In the genomic region with DNA sequence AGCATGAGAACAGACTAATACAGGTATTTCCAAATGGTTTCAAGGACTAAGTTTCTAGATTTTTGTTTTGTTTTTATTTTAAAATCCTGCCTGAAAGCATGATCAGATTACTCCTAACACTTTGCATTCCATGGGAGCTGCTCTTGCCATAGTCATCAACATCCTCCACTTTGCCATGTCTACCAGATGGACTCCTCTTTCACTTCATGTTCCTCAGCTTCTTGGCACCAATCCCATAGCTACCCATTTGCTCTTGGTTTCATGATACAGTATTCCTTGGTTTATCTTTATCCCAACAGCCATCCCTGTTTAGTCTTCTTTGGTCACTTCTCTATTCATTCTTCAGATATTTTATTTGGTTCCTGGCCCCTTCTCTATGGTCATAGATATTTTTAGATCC, we compare ENCODE assay signal across 23 cellular contexts.
DNase-seq lines count a peak whose midpoint lies in the region; ATAC-seq and TF ChIP-seq lines count a peak whose summit lies in the region.
"Had no signal": no experiment of that assay in that cellular context is flagged by ENCODE, and none has a peak within 500 bp of the region (broad histone marks: within the 10 kb centered on the region; RNA-seq: fewer than 3 reads in every experiment).

No MANE protein-coding gene starts in this region.

- H3K27ac ChIP-seq in RWPE2 (ENCODE audit: poor library complexity, severe bottlenecking) (peak overlapping the region; percentile 56), H9 (ENCODE audit: insufficient read length, low read depth, low read length) (no peak overlapping the region)
- H3K27ac ChIP-seq: gastroesophageal sphincter, ovary had no signal

- intact Hi-C loops in left colon (cut with DNase I, micrococcal nuclease): no loop called here

- H3K23ac ChIP-seq in H9 (ENCODE audit: insufficient read length, low read depth, low read length): no peak overlapping the region

- no peak overlapping the region for H2BK120ac ChIP-seq in H9 (ENCODE audit: low read depth, low read length, poor library complexity, severe bottlenecking)

- no peak for ATAC-seq in activated T-cell treated with anti-CD3 and anti-CD28 coated beads, Interleukin-2, amount 50 U/mL, for 4 hours
- ATAC-seq in RWPE2 (ENCODE audit: low read depth) (no peak), left colon (no peak)
- ATAC-seq in stimulated activated naive B cell treated with anti-CD40 and anti-IgM and Interleukin-4, amounts not matched to agents 10 μg/mL and 1 μg/mL and 100 μg/mL, for 72 hours (replicated peaks): no peak
- ATAC-seq: gastroesophageal sphincter; HCT116; Panc1; stimulated activated naive CD8-positive, alpha-beta T cell treated with anti-CD3 and anti-CD28 coated beads, Interleukin-15, Interleukin-2, amounts not matched to agents 100 U/mL and 50 U/mL, for 24 hours; T-cell had no signal

- peaks cover 95% of the 10 kb centered on the region for H3K36me3 Mint-ChIP-seq in activated T-cell treated with anti-CD3 and anti-CD28 coated beads, Interleukin-2, amount 50 U/mL, for 24 hours (ENCODE audit: low read depth)
- H3K36me3 Mint-ChIP-seq in activated T-cell treated with anti-CD3 and anti-CD28 coated beads, Interleukin-2, amount 50 U/mL, for 4 hours (ENCODE audit: insufficient read depth): peaks cover 78% of the 10 kb centered on the region
- peaks cover 62 to 71% of the 10 kb centered on the region in 2 donors for H3K36me3 Mint-ChIP-seq in stimulated activated naive B cell treated with anti-CD40 and anti-IgM and Interleukin-4, amounts not matched to agents 10 μg/mL and 1 μg/mL and 100 μg/mL, for 72 hours
- no peaks in the 10 kb centered on the region for H3K36me3 Mint-ChIP-seq in H9 (ENCODE audit: insufficient read depth in 1 of 3, low read depth in 3 of 3)
- H3K36me3 Mint-ChIP-seq: brain had no signal

- TF ChIP-seq CTCF in RWPE2 (IDR thresholded peaks at IDR 0.05; ENCODE audit: poor library complexity, severe bottlenecking) (no peak), H9 (conservative IDR thresholded peaks at IDR 0.05) (no peak)

- no peak overlapping the region for H3K4me3 ChIP-seq in RWPE2 (ENCODE audit: severe bottlenecking)
- H3K4me3 ChIP-seq: gastroesophageal sphincter, ovary had no signal

- no peak overlapping the region for H4K8ac ChIP-seq in H9 (replicated peaks; ENCODE audit: insufficient read length, low read depth, low read length)

- H2BK15ac ChIP-seq in H9 (ENCODE audit: low read depth, low read length): no peak overlapping the region

- peak overlapping the region; percentile 85 for H3K27ac Mint-ChIP-seq in activated T-cell treated with anti-CD3 and anti-CD28 coated beads, Interleukin-2, amount 50 U/mL, for 24 hours
- peak overlapping the region; percentile 67 for H3K27ac Mint-ChIP-seq in stimulated activated naive B cell treated with anti-CD40 and anti-IgM and Interleukin-4, amounts not matched to agents 10 μg/mL and 1 μg/mL and 100 μg/mL, for 72 hours
- no peak overlapping the region for H3K27ac Mint-ChIP-seq in H9

- H3K4me2 ChIP-seq in H9 (ENCODE audit: insufficient read depth, insufficient read length, low read length): no peak overlapping the region

- no peak overlapping the region for H3T11ph ChIP-seq in H9 (ENCODE audit: low read length)

- peaks cover 27% of the 10 kb centered on the region for H3K4me1 Mint-ChIP-seq in activated T-cell treated with anti-CD3 and anti-CD28 coated beads, Interleukin-2, amount 50 U/mL, for 24 hours (ENCODE audit: low read depth)
- peaks cover 10% of the 10 kb centered on the region for H3K4me1 Mint-ChIP-seq in activated T-cell treated with anti-CD3 and anti-CD28 coated beads, Interleukin-2, amount 50 U/mL, for 4 hours (ENCODE audit: low read depth)
- peaks cover 4 to 16% of the 10 kb centered on the region in 2 donors for H3K4me1 Mint-ChIP-seq in stimulated activated naive B cell treated with anti-CD40 and anti-IgM and Interleukin-4, amounts not matched to agents 10 μg/mL and 1 μg/mL and 100 μg/mL, for 72 hours
- no peaks in the 10 kb centered on the region for H3K4me1 Mint-ChIP-seq in H9

- no peaks in the 10 kb centered on the region for H3K27me3 ChIP-seq in RWPE2 (ENCODE audit: insufficient read depth, poor library complexity, severe bottlenecking)
- H3K27me3 ChIP-seq in H9 (ENCODE audit: insufficient read depth, low read length): no peaks in the 10 kb centered on the region
- H3K27me3 ChIP-seq: gastroesophageal sphincter, ovary had no signal

- DNase-seq in activated T-cell treated with anti-CD3 and anti-CD28 coated beads, Interleukin-2, amount 50 U/mL, for 24 hours: no peak
- no peak for DNase-seq in activated T-cell treated with anti-CD3 and anti-CD28 coated beads, Interleukin-2, amount 50 U/mL, for 4 hours
- DNase-seq in RWPE2 (ENCODE audit: low spot score) (no peak), fibroblast of gingiva (ENCODE audit: low read depth) (peak; percentile 49), H9 (no peak), SHP77 treated with DMSO at 0.1 percent for 48 hours (lab: John Stamatoyannopoulos, UW) (no peak), left colon (no peak)
- DNase-seq in stimulated activated naive B cell treated with anti-CD40 and anti-IgM and Interleukin-4, amounts not matched to agents 10 μg/mL and 1 μg/mL and 100 μg/mL, for 72 hours: no peak
- DNase-seq: ACHN; effector CD4-positive, alpha-beta T cell; immature natural killer cell; KG1; mesendoderm; NCI-H146; NCI-H526 treated with DMSO at 0.1 percent for 48 hours; ovary; small intestine; stimulated activated naive CD8-positive, alpha-beta T cell treated with anti-CD3 and anti-CD28 coated beads, Interleukin-15, Interleukin-2, amounts not matched to agents 100 U/mL and 50 U/mL, for 24 hours; T-cell had no signal

- H2BK12ac ChIP-seq in H9 (ENCODE audit: insufficient read length, low read depth, low read length): no peak overlapping the region

- H3K36me3 ChIP-seq in RWPE2 (ENCODE audit: low read depth): no peaks in the 10 kb centered on the region
- H3K36me3 ChIP-seq: gastroesophageal sphincter, ovary had no signal

- no peak overlapping the region for H2BK20ac ChIP-seq in H9 (ENCODE audit: low read depth, low read length, poor library complexity, severe bottlenecking)

- H3K9ac ChIP-seq in H9 (ENCODE audit: extremely low read depth, insufficient read length, low read length): no peak overlapping the region

- no peak overlapping the region for H3K56ac ChIP-seq in H9 (ENCODE audit: insufficient read length, low read depth, low read length)

- no peak overlapping the region for H4K91ac ChIP-seq in H9 (ENCODE audit: insufficient read length, low read depth, low read length)

- H4K20me1 ChIP-seq in H9 (ENCODE audit: control insufficient read depth, insufficient read depth, insufficient read length): no peaks in the 10 kb centered on the region

- no peaks in the 10 kb centered on the region for H3K9me3 ChIP-seq in RWPE2 (ENCODE audit: severe bottlenecking)
- no peaks in the 10 kb centered on the region for H3K9me3 ChIP-seq in H9 (ENCODE audit: control insufficient read depth, low read depth, low read length)
- H3K9me3 ChIP-seq: gastroesophageal sphincter, ovary had no signal

- H4K5ac ChIP-seq in H9 (ENCODE audit: insufficient read length, low read depth, low read length): no peak overlapping the region

- H3K18ac ChIP-seq in H9 (ENCODE audit: insufficient read length, low read depth, low read length): no peak overlapping the region

- no peak overlapping the region for H2AFZ ChIP-seq in H9 (ENCODE audit: low read length)

- no peaks in the 10 kb centered on the region for H3K79me2 ChIP-seq in H9 (ENCODE audit: insufficient read depth, low read length)

- H3K4me1 ChIP-seq in RWPE2 (ENCODE audit: insufficient read depth, poor library complexity, severe bottlenecking) (peaks cover 14% of the 10 kb centered on the region), H9 (ENCODE audit: insufficient read depth, low read length) (no peaks in the 10 kb centered on the region)
- H3K4me1 ChIP-seq: gastroesophageal sphincter had no signal

- H3K4ac ChIP-seq in H9 (ENCODE audit: low read depth, low read length): no peak overlapping the region

- H3K79me1 ChIP-seq in H9 (ENCODE audit: insufficient read depth, low read depth, low read length, poor library complexity, severe bottlenecking): no peaks in the 10 kb centered on the region

- no peak overlapping the region for H3K4me3 Mint-ChIP-seq in activated T-cell treated with anti-CD3 and anti-CD28 coated beads, Interleukin-2, amount 50 U/mL, for 24 hours
- H3K4me3 Mint-ChIP-seq in activated T-cell treated with anti-CD3 and anti-CD28 coated beads, Interleukin-2, amount 50 U/mL, for 4 hours: no peak overlapping the region
- no peak overlapping the region for H3K4me3 Mint-ChIP-seq in stimulated activated naive B cell treated with anti-CD40 and anti-IgM and Interleukin-4, amounts not matched to agents 10 μg/mL and 1 μg/mL and 100 μg/mL, for 72 hours
- no peak overlapping the region for H3K4me3 Mint-ChIP-seq in H9
- H3K4me3 Mint-ChIP-seq: brain, immature natural killer cell, T-cell had no signal

- no peaks in the 10 kb centered on the region for H3K27me3 Mint-ChIP-seq in activated T-cell treated with anti-CD3 and anti-CD28 coated beads, Interleukin-2, amount 50 U/mL, for 24 hours
- no peaks in the 10 kb centered on the region for H3K27me3 Mint-ChIP-seq in activated T-cell treated with anti-CD3 and anti-CD28 coated beads, Interleukin-2, amount 50 U/mL, for 4 hours (ENCODE audit: low read depth)
- H3K27me3 Mint-ChIP-seq in stimulated activated naive B cell treated with anti-CD40 and anti-IgM and Interleukin-4, amounts not matched to agents 10 μg/mL and 1 μg/mL and 100 μg/mL, for 72 hours: no peaks in the 10 kb centered on the region
- H3K27me3 Mint-ChIP-seq in H9 (ENCODE audit: low read depth): no peaks in the 10 kb centered on the region
- H3K27me3 Mint-ChIP-seq: brain, T-cell had no signal

- H2BK5ac ChIP-seq in H9 (ENCODE audit: insufficient read length, low read length): no peak overlapping the region

- no peaks in the 10 kb centered on the region for H3K23me2 ChIP-seq in H9 (ENCODE audit: insufficient read length, low read depth, low read length, poor library complexity, severe bottlenecking)

- no peak overlapping the region for H3K14ac ChIP-seq in H9 (ENCODE audit: insufficient read depth, low read length)

- peaks cover 13% of the 10 kb centered on the region for H3K9me3 Mint-ChIP-seq in activated T-cell treated with anti-CD3 and anti-CD28 coated beads, Interleukin-2, amount 50 U/mL, for 24 hours
- peaks cover 8% of the 10 kb centered on the region for H3K9me3 Mint-ChIP-seq in activated T-cell treated with anti-CD3 and anti-CD28 coated beads, Interleukin-2, amount 50 U/mL, for 4 hours
- H3K9me3 Mint-ChIP-seq in stimulated activated naive B cell treated with anti-CD40 and anti-IgM and Interleukin-4, amounts not matched to agents 10 μg/mL and 1 μg/mL and 100 μg/mL, for 72 hours: peaks cover 7 to 9% of the 10 kb centered on the region in 2 donors
- H3K9me3 Mint-ChIP-seq in H9: no peaks in the 10 kb centered on the region
- H3K9me3 Mint-ChIP-seq: immature natural killer cell, T-cell had no signal

- no peak overlapping the region for H2AK5ac ChIP-seq in H9 (ENCODE audit: insufficient read length, low read length)

Comparison
In these comparisons a context has a peak if more than half of its experiments do, and no peak if none do; other contexts are left out.
1. H3K27ac Mint-ChIP-seq: peak in activated T-cell treated with anti-CD3 and anti-CD28 coated beads, Interleukin-2, amount 50 U/mL, for 24 hours (single experiment) and stimulated activated naive B cell treated with anti-CD40 and anti-IgM and Interleukin-4, amounts not matched to agents 10 μg/mL and 1 μg/mL and 100 μg/mL, for 72 hours (single experiment); none in H9 (0 of 3).